1 cellular context compared by ENCODE assay signal in the genomic region with DNA sequence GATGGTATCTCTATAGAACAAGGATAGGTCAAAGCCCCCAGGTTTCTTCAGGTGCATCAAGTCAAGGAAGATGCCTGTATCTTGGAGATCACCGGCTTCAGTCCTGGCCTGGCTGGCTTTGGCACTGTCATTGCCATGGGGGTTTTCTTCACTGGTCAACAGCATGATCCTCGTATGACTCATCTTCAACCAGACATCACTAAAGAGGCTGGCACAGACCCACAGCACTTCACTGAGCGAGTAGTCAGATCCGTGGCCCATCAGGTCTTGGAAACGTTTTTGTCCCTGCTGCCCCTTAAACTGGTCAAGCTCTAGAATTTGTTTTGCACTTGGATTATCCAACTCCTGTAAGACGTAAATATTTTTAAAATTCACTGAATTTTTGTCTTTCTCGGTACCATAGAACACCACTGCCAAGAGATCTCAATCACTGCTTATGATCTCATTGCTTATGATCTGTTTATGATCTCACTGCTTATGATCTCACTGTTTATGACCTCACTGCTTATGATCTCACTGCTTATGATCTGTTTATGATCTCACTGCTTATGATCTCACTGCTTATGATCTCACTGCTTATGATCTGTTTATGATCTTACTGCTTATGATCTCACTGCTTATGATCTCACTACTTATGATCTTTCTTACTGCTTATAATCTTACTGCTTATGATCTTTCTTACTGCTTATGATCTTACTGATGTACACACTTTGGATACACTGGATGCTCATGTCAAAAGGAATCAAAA.
TF ChIP-seq lines count a peak whose summit lies in the region.

No MANE protein-coding gene starts in this region.

TF ChIP-seq in A549, 52 proteins besides CTCF, POLR2A, EP300 and RAD21 (continued from another document):
- TF ChIP-seq, protein P1, sequence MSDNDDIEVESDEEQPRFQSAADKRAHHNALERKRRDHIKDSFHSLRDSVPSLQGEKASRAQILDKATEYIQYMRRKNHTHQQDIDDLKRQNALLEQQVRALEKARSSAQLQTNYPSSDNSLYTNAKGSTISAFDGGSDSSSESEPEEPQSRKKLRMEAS (IDR thresholded peaks at IDR 0.05): 0 out of 2 replicates have a peak, but pooled peaks have one; percentile 20
- TF ChIP-seq FOSB (CRISPR knock-in tag; IDR thresholded peaks at IDR 0.05): no peak
